12 cellular contexts compared by ENCODE assay signal in the genomic region with DNA sequence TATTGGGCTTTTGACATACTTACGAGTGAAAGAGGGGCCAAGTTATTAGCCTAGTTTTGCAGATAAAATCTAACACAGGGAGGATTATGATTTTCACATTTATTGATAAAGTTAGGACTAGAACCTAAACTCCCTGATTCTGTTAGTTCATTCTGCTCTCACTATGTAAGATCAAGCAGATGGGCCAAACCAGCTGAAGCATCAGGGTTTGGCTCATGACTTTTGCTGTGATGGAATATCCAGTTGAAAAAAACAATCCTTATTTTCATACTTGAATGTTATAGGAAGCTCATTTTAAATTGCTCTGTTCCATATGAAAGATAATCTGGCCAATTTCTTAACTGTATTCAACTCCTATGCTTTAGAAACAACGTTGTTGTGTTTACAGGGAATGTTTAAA. TPM values are rescaled to one million over a fixed set of nuclear protein-coding genes. Genes with fewer than 3 reads are reported as not detected.
DNase-seq lines count a peak whose midpoint lies in the region; ATAC-seq and TF ChIP-seq lines count a peak whose summit lies in the region.
"Had no signal": no experiment of that assay in that cellular context is flagged by ENCODE, and none has a peak within 500 bp of the region (broad histone marks: within the 10 kb centered on the region; RNA-seq: fewer than 3 reads in every experiment).

No MANE protein-coding gene starts in this region.

- no peaks in the 10 kb centered on the region for H3K9me3 ChIP-seq in PC-3 (ENCODE audit: low read length)
- no peaks in the 10 kb centered on the region for H3K9me3 ChIP-seq in ectodermal cell (ENCODE audit: control insufficient read depth, low read length)
- H3K9me3 ChIP-seq: A549 had no signal

- H3F3A ChIP-seq in PC-3 (ENCODE audit: low read length, unreplicated experiment), result peaks cover 6% of the 10 kb centered on the region

- H3K36me3 ChIP-seq in PC-3 (ENCODE audit: low read depth, low read length), result no peaks in the 10 kb centered on the region
- no peaks in the 10 kb centered on the region for H3K36me3 ChIP-seq in ectodermal cell (ENCODE audit: control insufficient read depth, insufficient read depth, low read length)

- H4K20me1 ChIP-seq in PC-3 (ENCODE audit: low read length), result no peaks in the 10 kb centered on the region

- peak overlapping the region; percentile 50 for H3K9ac ChIP-seq in PC-3 (ENCODE audit: low read length)

- TSS peak; percentile 88 for BruUV-seq in PC-3 (replicated peaks; lab: Mats Ljungman, UMichigan)

- ATAC-seq in PC-3 (no peak), sciatic nerve (peak; percentile 55), GM19452 (IDR thresholded peaks at IDR 0.05; ENCODE audit: unreplicated experiment) (no peak), GM18511 (IDR thresholded peaks at IDR 0.05; ENCODE audit: unreplicated experiment) (no peak)
- ATAC-seq: A549 had no signal

- WGBS in ectodermal cell, 2 experiments, result 51 to 54% methylated on average over 2 of the region's 2 CpGs

- TF ChIP-seq CTCF in PC-3 (conservative IDR thresholded peaks at IDR 0.05; ENCODE audit: low read depth, low read length), result no peak

- H3K27ac ChIP-seq in PC-3 (ENCODE audit: low read length) (peak overlapping the region; percentile 95), ectodermal cell (ENCODE audit: insufficient read depth, low read depth, low read length, poor library complexity, severe bottlenecking) (peak overlapping the region; percentile 69)
- H3K27ac ChIP-seq: A549 had no signal

- no peaks in the 10 kb centered on the region for H3K79me2 ChIP-seq in PC-3 (ENCODE audit: low read length)

- H3K4me1 ChIP-seq in PC-3 (ENCODE audit: insufficient read depth, low read length) (peaks cover 74% of the 10 kb centered on the region), ectodermal cell (ENCODE audit: control insufficient read depth, insufficient read depth, low read length) (peaks cover 17% of the 10 kb centered on the region)

- DNase-seq in T-helper 1 cell, result no peak
- DNase-seq in PC-3, result no peak
- DNase-seq in sciatic nerve (ENCODE audit: low spot score), result no peak
- DNase-seq in superior temporal gyrus (ENCODE audit: extremely low spot score), result no peak
- DNase-seq: activated naive CD4-positive, alpha-beta T cell treated with anti-CD3 and anti-CD28 coated beads for 36 hours; GOT3; stimulated activated CD8-positive, alpha-beta memory T cell treated with anti-CD3 and anti-CD28 coated beads, Interleukin-4, amount 100 ng/mL, for 48 hours had no signal

- H3K36me3 Mint-ChIP-seq in T-helper 1 cell treated with Interleukin-12 subunit alpha and Interleukin-12 subunit beta and Interleukin-4 antibody, amounts not matched to agents 30 μg/mL and 1 μg/mL, for 36 hours (ENCODE audit: low read depth), result peaks cover 2% of the 10 kb centered on the region

- no peak overlapping the region for H2AFZ ChIP-seq in PC-3 (ENCODE audit: low read length)

- H3K9me3 Mint-ChIP-seq in T-helper 1 cell treated with Interleukin-12 subunit alpha and Interleukin-12 subunit beta and Interleukin-4 antibody, amounts not matched to agents 30 μg/mL and 1 μg/mL, for 36 hours, result no peaks in the 10 kb centered on the region
- H3K9me3 Mint-ChIP-seq: activated naive CD4-positive, alpha-beta T cell treated with anti-CD3 and anti-CD28 coated beads for 36 hours had no signal

- H3K27ac Mint-ChIP-seq in T-helper 1 cell treated with Interleukin-12 subunit alpha and Interleukin-12 subunit beta and Interleukin-4 antibody, amounts not matched to agents 30 μg/mL and 1 μg/mL, for 36 hours, result peak overlapping the region; percentile 71
- H3K27ac Mint-ChIP-seq: activated naive CD4-positive, alpha-beta T cell treated with anti-CD3 and anti-CD28 coated beads for 36 hours had no signal

- CTCF ChIA-PET in PC-3 (lab: Charles Lee), result interaction anchor here (0.6 kb wide), 1 partner anchor 237 kb away, joined by 10 read pairs; no protein-coding TSS in a partner anchor

- POLR2A ChIA-PET in PC-3 (lab: Charles Lee; ENCODE audit: unreplicated experiment), result interaction anchor here (0.7 to 1.0 kb wide), 2 partner anchors 32 to 287 kb away, joined by 3 to 4 read pairs; no protein-coding TSS in a partner anchor

- peaks cover 72% of the 10 kb centered on the region for H3K4me1 Mint-ChIP-seq in T-helper 1 cell treated with Interleukin-12 subunit alpha and Interleukin-12 subunit beta and Interleukin-4 antibody, amounts not matched to agents 30 μg/mL and 1 μg/mL, for 36 hours (ENCODE audit: low read depth)

- H3K4me3 ChIP-seq in PC-3 (ENCODE audit: low read length) (no peak overlapping the region; the same call in 1 of the 2 replicates), ectodermal cell (ENCODE audit: insufficient read depth, low read depth, low read length) (no peak overlapping the region)
- H3K4me3 ChIP-seq: A549 had no signal

- no peaks in the 10 kb centered on the region for H3K9me2 ChIP-seq in PC-3 (replicated peaks; ENCODE audit: low read length)

- peak overlapping the region; percentile 77 for H3K4me2 ChIP-seq in PC-3 (ENCODE audit: low read length)
- H3K4me2 ChIP-seq: A549 had no signal

- H3K27me3 ChIP-seq in PC-3 (ENCODE audit: low read length) (no peaks in the 10 kb centered on the region), ectodermal cell (ENCODE audit: control insufficient read depth, insufficient read depth, low read length, poor library complexity, severe bottlenecking) (no peaks in the 10 kb centered on the region)

- H3K27me3 Mint-ChIP-seq in T-helper 1 cell treated with Interleukin-12 subunit alpha and Interleukin-12 subunit beta and Interleukin-4 antibody, amounts not matched to agents 30 μg/mL and 1 μg/mL, for 36 hours (ENCODE audit: low read depth), result no peaks in the 10 kb centered on the region

- intact Hi-C loops in PC-3 (cut with micrococcal nuclease), result loop anchor here (1.0 to 2.0 kb wide), 4 partner anchors 17 to 170 kb away; no protein-coding TSS in a partner anchor
- intact Hi-C loops in sciatic nerve (cut with DNase I), result no loop called here

- no peak overlapping the region for H3K4me3 Mint-ChIP-seq in T-helper 1 cell treated with Interleukin-12 subunit alpha and Interleukin-12 subunit beta and Interleukin-4 antibody, amounts not matched to agents 30 μg/mL and 1 μg/mL, for 36 hours
- H3K4me3 Mint-ChIP-seq: activated naive CD4-positive, alpha-beta T cell treated with anti-CD3 and anti-CD28 coated beads for 36 hours had no signal

RNA-seq across cellular contexts. Expression of gene SPRY1, which starts 21.2 kb away (rescaled TPM):
- total RNA-seq in PC-3 (2014; rRNA removed) (26.4 and 30.6 TPM in 2 replicates), sciatic nerve (146 TPM)
- 9.7 TPM for polyA plus RNA-seq in ectodermal cell (2013, experiment 1 of 4)
- polyA plus RNA-seq in ectodermal cell (2013, experiment 2 of 4), result 13.0 TPM
- polyA plus RNA-seq in ectodermal cell (2013, experiment 3 of 4), result 10.1 TPM
- 11.2 TPM for polyA plus RNA-seq in ectodermal cell (2013, experiment 4 of 4)
